8 cellular contexts compared by ENCODE assay signal in the genomic region with DNA sequence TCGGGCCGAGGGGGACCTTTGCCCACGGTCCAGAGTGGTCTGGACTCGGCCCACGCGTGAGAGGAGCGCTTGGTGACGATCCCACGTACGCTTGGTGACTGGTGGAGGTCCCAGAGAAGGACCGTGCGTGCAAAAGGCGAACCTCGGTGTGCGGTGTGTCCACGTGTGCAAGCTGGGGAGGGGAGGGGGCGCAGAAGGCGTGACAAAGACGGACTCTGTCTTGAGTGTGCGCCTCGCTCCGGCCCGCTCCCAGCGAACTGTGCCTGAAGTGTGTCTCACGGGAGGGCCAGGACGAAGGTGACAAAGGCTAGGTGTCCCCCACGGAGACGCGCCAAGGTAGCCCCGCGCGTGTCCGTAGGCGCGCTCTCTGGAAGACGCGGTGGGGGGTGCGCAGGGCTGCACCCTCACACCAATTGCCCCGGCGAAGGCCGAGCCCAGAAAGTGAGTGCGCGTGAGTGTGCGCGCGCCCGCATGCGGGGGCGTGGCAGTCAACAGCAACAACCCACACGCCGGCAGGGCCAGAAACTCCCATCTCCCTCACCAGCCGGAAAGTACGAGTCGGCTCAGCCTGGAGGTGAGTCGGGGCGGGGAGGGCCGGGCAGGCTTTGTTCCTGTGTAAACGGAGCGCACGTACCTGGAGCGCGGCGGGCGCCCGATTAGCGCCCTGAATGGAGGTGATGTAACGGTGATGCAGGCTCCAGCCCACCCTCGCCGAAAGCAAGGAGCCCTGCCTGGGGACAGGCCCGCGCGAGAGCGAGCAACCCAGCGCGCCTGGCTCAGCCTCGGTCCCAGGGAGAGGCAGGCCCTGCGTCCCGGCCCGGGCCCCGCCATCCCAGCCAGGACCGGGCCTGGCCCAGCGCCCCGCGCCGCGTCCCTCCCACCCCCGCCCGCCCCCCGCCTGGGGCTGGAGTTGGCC. TPM values are rescaled to one million over a fixed set of nuclear protein-coding genes. Genes with fewer than 3 reads are reported as not detected.
DNase-seq lines count a peak whose midpoint lies in the region; ATAC-seq and TF ChIP-seq lines count a peak whose summit lies in the region.

A gene with protein sequence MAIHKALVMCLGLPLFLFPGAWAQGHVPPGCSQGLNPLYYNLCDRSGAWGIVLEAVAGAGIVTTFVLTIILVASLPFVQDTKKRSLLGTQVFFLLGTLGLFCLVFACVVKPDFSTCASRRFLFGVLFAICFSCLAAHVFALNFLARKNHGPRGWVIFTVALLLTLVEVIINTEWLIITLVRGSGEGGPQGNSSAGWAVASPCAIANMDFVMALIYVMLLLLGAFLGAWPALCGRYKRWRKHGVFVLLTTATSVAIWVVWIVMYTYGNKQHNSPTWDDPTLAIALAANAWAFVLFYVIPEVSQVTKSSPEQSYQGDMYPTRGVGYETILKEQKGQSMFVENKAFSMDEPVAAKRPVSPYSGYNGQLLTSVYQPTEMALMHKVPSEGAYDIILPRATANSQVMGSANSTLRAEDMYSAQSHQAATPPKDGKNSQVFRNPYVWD (plus strand): TSS at position 521 of the 916 bp plus-strand sequence. CDS start 7,689 bp downstream, outside the sequence.

- no peaks in the 10 kb centered on the region for H3K36me3 ChIP-seq in thymus (ENCODE audit: control insufficient read depth, insufficient read depth)

- ATAC-seq in activated T-cell treated with anti-CD3 and anti-CD28 coated beads, Interleukin-2, amount 50 U/mL, for 4 hours = peak; percentile 67 to 76
- ATAC-seq in natural killer cell treated with Interleukin-12 subunit alpha and Interleukin-12 subunit beta and Interleukin-15 and Interleukin-18, amount 100 ng/mL, for 72 hours = peak; percentile 54 to 66
- no peak for ATAC-seq in GM21360 (IDR thresholded peaks at IDR 0.05; ENCODE audit: unreplicated experiment)

- TF ChIP-seq CTCF in fibroblast of pulmonary artery (IDR thresholded peaks at IDR 0.05; ENCODE audit: low read length, missing control alignments) = no peak

- peak within 1 kb of the TSS; percentile 67 for H3K4me3 Mint-ChIP-seq in activated T-cell treated with anti-CD3 and anti-CD28 coated beads, Interleukin-2, amount 50 U/mL, for 4 hours
- peak within 1 kb of the TSS; percentile 65 for H3K4me3 Mint-ChIP-seq in natural killer cell treated with Interleukin-12 subunit alpha and Interleukin-12 subunit beta and Interleukin-15 and Interleukin-18, amount 100 ng/mL, for 72 hours

- H3K4me1 Mint-ChIP-seq in activated T-cell treated with anti-CD3 and anti-CD28 coated beads, Interleukin-2, amount 50 U/mL, for 4 hours (ENCODE audit: low read depth) = peaks cover 16% of the 10 kb centered on the region
- H3K4me1 Mint-ChIP-seq in natural killer cell treated with Interleukin-12 subunit alpha and Interleukin-12 subunit beta and Interleukin-15 and Interleukin-18, amount 100 ng/mL, for 72 hours (ENCODE audit: low read depth in 2 of 2) = peaks cover 0 to 2% of the 10 kb centered on the region in 2 donors

- H3K36me3 Mint-ChIP-seq in activated T-cell treated with anti-CD3 and anti-CD28 coated beads, Interleukin-2, amount 50 U/mL, for 4 hours (ENCODE audit: insufficient read depth) = peaks cover 1% of the 10 kb centered on the region
- peaks cover under 1% of the 10 kb centered on the region for H3K36me3 Mint-ChIP-seq in natural killer cell treated with Interleukin-12 subunit alpha and Interleukin-12 subunit beta and Interleukin-15 and Interleukin-18, amount 100 ng/mL, for 72 hours

- peak within 1 kb of the TSS; percentile 78 for H3K27ac ChIP-seq in thymus (ENCODE audit: low read depth)

- peaks cover 54% of the 10 kb centered on the region for H3K27me3 Mint-ChIP-seq in activated T-cell treated with anti-CD3 and anti-CD28 coated beads, Interleukin-2, amount 50 U/mL, for 4 hours (ENCODE audit: low read depth)
- peaks cover 10 to 20% of the 10 kb centered on the region in 2 donors for H3K27me3 Mint-ChIP-seq in natural killer cell treated with Interleukin-12 subunit alpha and Interleukin-12 subunit beta and Interleukin-15 and Interleukin-18, amount 100 ng/mL, for 72 hours

- peaks cover 57% of the 10 kb centered on the region for H3K27me3 ChIP-seq in thymus (ENCODE audit: control insufficient read depth, insufficient read depth)

- no peaks in the 10 kb centered on the region for H3K9me3 Mint-ChIP-seq in activated T-cell treated with anti-CD3 and anti-CD28 coated beads, Interleukin-2, amount 50 U/mL, for 4 hours
- no peaks in the 10 kb centered on the region for H3K9me3 Mint-ChIP-seq in natural killer cell treated with Interleukin-12 subunit alpha and Interleukin-12 subunit beta and Interleukin-15 and Interleukin-18, amount 100 ng/mL, for 72 hours

- no peaks in the 10 kb centered on the region for H3K9me3 ChIP-seq in thymus (ENCODE audit: control insufficient read depth)

- H3K27ac Mint-ChIP-seq in natural killer cell treated with Interleukin-12 subunit alpha and Interleukin-12 subunit beta and Interleukin-15 and Interleukin-18, amount 100 ng/mL, for 72 hours = no peak within 1 kb of the TSS

- peaks cover 8% of the 10 kb centered on the region for H3K4me1 ChIP-seq in thymus (ENCODE audit: control insufficient read depth, insufficient read depth, low read length)

- DNase-seq in NCI-H2081 (lab: John Stamatoyannopoulos, UW) (peak; percentile 71 to 80), NCI-H2081 treated with DMSO at 0.1 percent for 48 hours (lab: John Stamatoyannopoulos, UW) (no peak), NCI-H2171 treated with DMSO at 0.1 percent for 48 hours (lab: John Stamatoyannopoulos, UW) (peak; percentile 88), fibroblast of pulmonary artery (ENCODE audit: low read depth) (peak; percentile 64)
- DNase-seq in activated T-cell treated with anti-CD3 and anti-CD28 coated beads, Interleukin-2, amount 50 U/mL, for 4 hours = peak; percentile 47
- DNase-seq in natural killer cell treated with Interleukin-12 subunit alpha and Interleukin-12 subunit beta and Interleukin-15 and Interleukin-18, amount 100 ng/mL, for 72 hours (ENCODE audit: low spot score) = no peak

- peak within 1 kb of the TSS; percentile 59 for H3K4me3 ChIP-seq in fibroblast of pulmonary artery (replicated peaks; ENCODE audit: low read depth, low read length)
- peak within 1 kb of the TSS; percentile 25 for H3K4me3 ChIP-seq in thymus (ENCODE audit: low read length)

- WGBS in thymus = 1% methylated on average over 89 of the region's 89 CpGs

RNA-seq across cellular contexts. Expression of the gene that starts here (rescaled TPM):
- under 1 TPM; 0.49 to 0.76 (median 0.63) TPM for total RNA-seq in activated T-cell treated with anti-CD3 and anti-CD28 coated beads, Interleukin-2, amount 50 U/mL, for 4 hours
- total RNA-seq in natural killer cell treated with Interleukin-12 subunit alpha and Interleukin-12 subunit beta and Interleukin-15 and Interleukin-18, amount 100 ng/mL, for 72 hours = under 1 TPM in 1 of 2 donors, not detected in 1; 0.25 TPM
- 14.3 TPM for polyA plus RNA-seq in thymus

Comparison
In these comparisons a context has a peak if more than half of its experiments do, and no peak if none do; other contexts are left out.
1. DNase-seq: peak in NCI-H2081 (2 of 2), NCI-H2171 treated with DMSO at 0.1 percent for 48 hours (single experiment) and fibroblast of pulmonary artery (single experiment); none in NCI-H2081 treated with DMSO at 0.1 percent for 48 hours (single experiment) and natural killer cell treated with Interleukin-12 subunit alpha and Interleukin-12 subunit beta and Interleukin-15 and Interleukin-18, amount 100 ng/mL, for 72 hours (single experiment).
2. Peak in DNase-seq and ATAC-seq in activated T-cell treated with anti-CD3 and anti-CD28 coated beads, Interleukin-2, amount 50 U/mL, for 4 hours; RNA of the gene not detected or under 1 TPM.
3. Peak in ATAC-seq in natural killer cell treated with Interleukin-12 subunit alpha and Interleukin-12 subunit beta and Interleukin-15 and Interleukin-18, amount 100 ng/mL, for 72 hours; RNA of the gene not detected or under 1 TPM.